26 cellular contexts compared by ENCODE assay signal in genomic region chr7:99628471-99629465, GRCh38. TPM values are rescaled to one million over a fixed set of nuclear protein-coding genes. Genes with fewer than 3 reads are reported as not detected.
DNase-seq lines count a peak whose midpoint lies in the region; FAIRE-seq and TF ChIP-seq lines count a peak whose summit lies in the region.
"Had no signal": no experiment of that assay in that cellular context is flagged by ENCODE, and none has a peak within 500 bp of the region (broad histone marks: within the 10 kb centered on the region; RNA-seq: fewer than 3 reads in every experiment).

No MANE protein-coding gene starts in this region.

- H3K27me3 ChIP-seq in HUES64 (ENCODE audit: insufficient read depth, low read length), result no peaks in the 10 kb centered on the region
- H3K27me3 ChIP-seq in H1 (replicated peaks in 1 of 4; ENCODE audit: control insufficient read depth in 3 of 4, extremely low read depth in 1 of 4, insufficient read depth in 3 of 4, low read length in 3 of 4), result no peaks in the 10 kb centered on the region
- H3K27me3 ChIP-seq: adrenal gland, breast epithelium, heart left ventricle had no signal

- 0 out of 4 replicates have a peak, but pooled peaks cover 0 to 4% of the 10 kb centered on the region in 2 experiments for H3K79me2 ChIP-seq in H1 (ENCODE audit: control insufficient read depth in 1 of 2, insufficient read depth in 2 of 2, low read length in 2 of 2)

- CTCF ChIA-PET in H1 (lab: Charles Lee; ENCODE audit: partially characterized antibody), result interaction anchor here (0.6 to 2.7 kb wide), 5 partner anchors 8 to 540 kb away, joined by 3 to 13 read pairs (median 4); partner anchors contain the start of gene ZSCAN25

- TF ChIP-seq RAD21 in H1 (IDR thresholded peaks at IDR 0.05 in 1 of 2, conservative IDR thresholded peaks at IDR 0.05 in 1 of 2; ENCODE audit: low read depth in 2 of 2, low read length in 2 of 2), result peak; percentile 40 to 53

- H3K27ac ChIP-seq in HUES64 (ENCODE audit: low read depth, low read length), result peak overlapping the region; percentile 42; the same call in 1 of the 2 replicates
- no peak overlapping the region for H3K27ac ChIP-seq in H1 (ENCODE audit: low read depth, low read length)
- H3K27ac ChIP-seq: A549, adrenal gland, breast epithelium, GM23248, heart left ventricle had no signal

- H3K4ac ChIP-seq in H1 (replicated peaks; ENCODE audit: insufficient read length, low read depth, low read length), result no peak overlapping the region

- H3K14ac ChIP-seq in H1 (ENCODE audit: insufficient read length), result no peak overlapping the region

- no peak overlapping the region for H3K4me3 Mint-ChIP-seq in progenitor cell of endocrine pancreas (ENCODE audit: low read depth)

- H3K27ac Mint-ChIP-seq in progenitor cell of endocrine pancreas, result peak overlapping the region; percentile 50

- 64% methylated on average over 14 of the region's 14 CpGs for WGBS in HUES64
- 65% methylated on average over 13 of the region's 14 CpGs; no CpG with 5 or more reads in 1 of the 2 experiments for WGBS in H1 (ENCODE audit: extremely low coverage in 1 of 2, insufficient coverage in 1 of 2, insufficient read length in 1 of 2, insufficient replicate concordance in 2 of 2, low coverage in 1 of 2, low lambda C conversion rate in 2 of 2, missing lambda C conversion rate in 1 of 2), 2 experiments

- H3K4me1 ChIP-seq in HUES64 (ENCODE audit: insufficient read depth, low read length) (peaks cover 25% of the 10 kb centered on the region), H1 (replicated peaks in 1 of 4; ENCODE audit: control insufficient read depth in 3 of 4, insufficient read depth in 4 of 4, low read length in 3 of 4) (peaks cover 10 to 26% (median 18%) of the 10 kb centered on the region in 4 experiments)
- H3K4me1 ChIP-seq: A549, adrenal gland, breast epithelium had no signal

- peaks cover 3% of the 10 kb centered on the region in 2 experiments for H4K20me1 ChIP-seq in H1 (replicated peaks in 1 of 2; ENCODE audit: control insufficient read depth in 1 of 2, insufficient read depth in 2 of 2, low read length in 2 of 2)

- H3K9me3 Mint-ChIP-seq in progenitor cell of endocrine pancreas (ENCODE audit: low read depth), result no peaks in the 10 kb centered on the region

- peak overlapping the region; percentile 74; the same call in 1 of the 2 replicates for H2BK5ac ChIP-seq in H1 (ENCODE audit: low read depth, low read length)

- H3K9ac ChIP-seq in HUES64 (ENCODE audit: low read depth, low read length) (no peak overlapping the region), H1 (replicated peaks in 1 of 4; ENCODE audit: extremely low read depth in 1 of 4, low read depth in 3 of 4, low read length in 3 of 4) (no peak overlapping the region)
- H3K9ac ChIP-seq: GM23248 had no signal

- H3K23ac ChIP-seq in H1 (ENCODE audit: insufficient read length), result no peak overlapping the region

- H3K4me1 Mint-ChIP-seq in progenitor cell of endocrine pancreas (ENCODE audit: low read depth), result no peaks in the 10 kb centered on the region

- TF ChIP-seq EP300 in H1 (IDR thresholded peaks at IDR 0.05; ENCODE audit: borderline replicate concordance in 1 of 2, low read depth in 2 of 2, low read length in 2 of 2), result no peak

- no peak overlapping the region for H4K5ac ChIP-seq in H1 (ENCODE audit: insufficient read length, low read depth, low read length)

- no peak overlapping the region for H2BK12ac ChIP-seq in H1 (ENCODE audit: low read depth, low read length)

- H3K23me2 ChIP-seq in H1 (ENCODE audit: low read depth, low read length), result no peaks in the 10 kb centered on the region

- POLR2A ChIA-PET in H1 (lab: Charles Lee; ENCODE audit: partially characterized antibody), result interaction anchor here (0.7 to 3.8 kb wide), 5 partner anchors 8 to 280 kb away, joined by 3 to 15 read pairs (median 3); partner anchors contain the start of gene ZSCAN25

- no peak overlapping the region for H2AK5ac ChIP-seq in H1 (ENCODE audit: low read depth, low read length)

- H2AFZ ChIP-seq in H1 (ENCODE audit: low read length), result no peak overlapping the region
- H2AFZ ChIP-seq: GM23248 had no signal

- FAIRE-seq in H1 (lab: Jason Lieb, UNC), result no peak
- FAIRE-seq: A549, islet of Langerhans, K562 had no signal

- H4K8ac ChIP-seq in H1 (ENCODE audit: extremely low read depth, insufficient read depth, low read length), result no peak overlapping the region; the same call in 1 of the 2 replicates

- peak overlapping the region; percentile 47 to 48; a peak in 3 of 4 replicates for H3K4me2 ChIP-seq in H1 (ENCODE audit: insufficient read depth in 1 of 2, low read depth in 2 of 2, low read length in 2 of 2)
- H3K4me2 ChIP-seq: A549, smooth muscle cell had no signal

- no peak overlapping the region; the same call in 1 of the 2 replicates for H3K18ac ChIP-seq in H1 (ENCODE audit: extremely low read depth, low read length)

- peak; percentile 47 for DNase-seq in activated CD8-positive, alpha-beta memory T cell treated with anti-CD3 and anti-CD28 coated beads for 24 hours
- DNase-seq in activated CD8-positive, alpha-beta memory T cell treated with anti-CD3 and anti-CD28 coated beads, Interleukin-2, amount 50 U/mL, for 4 hours, result no peak
- DNase-seq in H1 (ENCODE audit: low read depth in 1 of 2, low spot score in 2 of 2), result peak in 1 of 2 experiments; percentile 52
- DNase-seq in progenitor cell of endocrine pancreas (ENCODE audit: low spot score, unreplicated experiment), result no peak
- DNase-seq in H4 (ENCODE audit: low spot score), result no peak
- DNase-seq in DMS114 treated with DMSO at 0.1 percent for 48 hours (lab: John Stamatoyannopoulos, UW; ENCODE audit: unreplicated experiment), result no peak
- no peak for DNase-seq in SHP77 (lab: John Stamatoyannopoulos, UW)
- DNase-seq: activated CD4-positive, CD25-positive, alpha-beta regulatory T cell treated with anti-CD3 and anti-CD28 coated beads, Interleukin-2, amount 50 U/mL, for 72 hours; adrenal gland; cortex of kidney; GM23248; heart left ventricle; MM.1S; mucosa of descending colon; NCI-H146; NCI-H524 treated with DMSO at 0.1 percent for 48 hours; stimulated activated CD4-positive, alpha-beta T cell treated with anti-CD3 and anti-CD28 coated beads, Interleukin-4, amount 100 ng/mL, for 1 hour had no signal

- H3K27me3 Mint-ChIP-seq in progenitor cell of endocrine pancreas, result no peaks in the 10 kb centered on the region

- H3K9me3 ChIP-seq in HUES64 (ENCODE audit: insufficient read depth, low read depth, low read length), result no peaks in the 10 kb centered on the region
- no peaks in the 10 kb centered on the region for H3K9me3 ChIP-seq in H1 (ENCODE audit: insufficient read depth in 2 of 2, low read depth in 1 of 2, low read length in 1 of 2)
- H3K9me3 ChIP-seq: A549, adrenal gland, breast epithelium, heart left ventricle, mucosa of descending colon had no signal

- H4K91ac ChIP-seq in H1 (replicated peaks; ENCODE audit: insufficient read length, low read length), result no peak overlapping the region

- peak; percentile 6 to 45 (median 35) for TF ChIP-seq CTCF in H1 (IDR thresholded peaks at IDR 0.05; ENCODE audit: control extremely low read depth in 1 of 3, insufficient read depth in 1 of 3, low read depth in 1 of 3, low read length in 3 of 3)
- TF ChIP-seq CTCF in progenitor cell of endocrine pancreas (IDR thresholded peaks at IDR 0.05; ENCODE audit: unreplicated experiment), result no peak

- H3K36me3 ChIP-seq in HUES64 (ENCODE audit: insufficient read depth, low read length) (peaks cover 85% of the 10 kb centered on the region), H1 (ENCODE audit: control insufficient read depth in 2 of 4, insufficient read depth in 4 of 4, low read length in 3 of 4) (peaks cover 24 to 69% (median 42%) of the 10 kb centered on the region in 4 experiments)

- no peak overlapping the region for H3K4me3 ChIP-seq in HUES64 (ENCODE audit: low read length)
- H3K4me3 ChIP-seq in H1 (ENCODE audit: extremely low read depth in 1 of 4, insufficient read depth in 2 of 4, low read depth in 3 of 4, low read length in 4 of 4), result peak overlapping the region in 1 of 4 experiments; percentile 5; a peak in 1 of 8 replicates
- H3K4me3 ChIP-seq: A549, adrenal gland, breast epithelium, GM23248, heart left ventricle, K562, mucosa of descending colon, smooth muscle cell had no signal

- peaks cover 4% of the 10 kb centered on the region for H3K79me1 ChIP-seq in H1 (ENCODE audit: low read depth, low read length)

- no peak overlapping the region; the same call in 1 of the 2 replicates for H2BK15ac ChIP-seq in H1 (ENCODE audit: low read length)

- no peak overlapping the region for H2BK120ac ChIP-seq in H1 (replicated peaks; ENCODE audit: low read depth, low read length)

- H3K56ac ChIP-seq in H1 (replicated peaks; ENCODE audit: insufficient read length, low read depth, low read length), result no peak overlapping the region

- no peak overlapping the region for H2BK20ac ChIP-seq in H1 (ENCODE audit: low read length)

- H3K36me3 Mint-ChIP-seq in progenitor cell of endocrine pancreas (ENCODE audit: insufficient read depth), result peaks cover 41% of the 10 kb centered on the region

- TF ChIP-seq POLR2A in H1 (IDR thresholded peaks at IDR 0.05; ENCODE audit: control extremely low read depth in 1 of 2, low read depth in 2 of 2, low read length in 2 of 2), result no peak

RNA-seq across cellular contexts. Expression of gene ZSCAN25, which starts 12.0 kb away (rescaled TPM):
- 8.9 TPM for polyA plus RNA-seq in HUES64 (2013, experiment 1 of 2)
- 9.2 TPM for polyA plus RNA-seq in HUES64 (2013, experiment 2 of 2)
- total RNA-seq in H1 (2021; fragmentation: NEBNext Ultra II Directional; extraction: Animal tissue kit (Norgen Biotek cat#: 25700)), result 16.5 and 18.6 TPM in 2 replicates
- polyA plus RNA-seq in H1 (2011; rRNA removed), result 10.1 and 12.1 TPM in 2 replicates
- 13.1 TPM for polyA plus RNA-seq in H1 (2011; cell fraction: cytosol; rRNA removed)
- polyA plus RNA-seq in H1 (2011; cell fraction: nucleus; rRNA removed), result 19.5 TPM
- polyA plus RNA-seq in H1 (2012, experiment 1 of 2), result 8.7 to 10.8 TPM (median 9.4 TPM) in 4 replicates
- 6.7 TPM for polyA plus RNA-seq in H1 (2012, experiment 2 of 2)
- polyA plus RNA-seq in H1 (2013, experiment 1 of 2), result 5.7 TPM
- 5.6 TPM for polyA plus RNA-seq in H1 (2013, experiment 2 of 2)
- polyA minus RNA-seq in H1 (2011; rRNA and poly(A)+ RNA removed), result 21.8 and 23.8 TPM in 2 replicates
- 9.4 TPM for polyA minus RNA-seq in H1 (2011; cell fraction: cytosol; rRNA and poly(A)+ RNA removed)
- polyA minus RNA-seq in H1 (2011; cell fraction: nucleus; rRNA and poly(A)+ RNA removed), result 28.4 TPM
- 26.4 and 27.9 TPM in 2 replicates for total RNA-seq in progenitor cell of endocrine pancreas
- total RNA-seq in H4 (2014; rRNA removed; shearing (Covaris generic)), result 6.9 and 14.2 TPM in 2 replicates

RNA-seq across cellular contexts. Expression of gene TMEM225B, which starts 30.7 kb away (rescaled TPM):
- polyA plus RNA-seq in HUES64 (2013, experiment 1 of 2), result not detected
- 0.32 TPM for polyA plus RNA-seq in HUES64 (2013, experiment 2 of 2)
- total RNA-seq in H1 (2021; fragmentation: NEBNext Ultra II Directional; extraction: Animal tissue kit (Norgen Biotek cat#: 25700)), result not detected in 2 replicates
- polyA plus RNA-seq in H1 (2011; rRNA removed), result 0.63 and 0.68 TPM in 2 replicates
- polyA plus RNA-seq in H1 (2011; cell fraction: cytosol; rRNA removed), result 0.50 TPM
- polyA plus RNA-seq in H1 (2011; cell fraction: nucleus; rRNA removed), result 1.7 TPM
- polyA plus RNA-seq in H1 (2012, experiment 1 of 2), result 0.25 to 0.68 TPM (median 0.36 TPM) in 4 replicates
- polyA plus RNA-seq in H1 (2012, experiment 2 of 2), result 0.41 TPM
- 0.08 TPM for polyA plus RNA-seq in H1 (2013, experiment 1 of 2)
- polyA plus RNA-seq in H1 (2013, experiment 2 of 2), result 0.33 TPM
- not detected in 2 replicates for polyA minus RNA-seq in H1 (2011; rRNA and poly(A)+ RNA removed)
- not detected for polyA minus RNA-seq in H1 (2011; cell fraction: cytosol; rRNA and poly(A)+ RNA removed)
- polyA minus RNA-seq in H1 (2011; cell fraction: nucleus; rRNA and poly(A)+ RNA removed), result 1.00 TPM
- 0.91 and 1.4 TPM in 2 replicates for total RNA-seq in progenitor cell of endocrine pancreas
- 0.19 and 1.6 TPM in 2 replicates for total RNA-seq in H4 (2014; rRNA removed; shearing (Covaris generic))
- total RNA-seq: G401, GM23248, pulmonary artery endothelial cell had no signal

RNA-seq across cellular contexts. Expression of gene CYP3A5, which starts 51.0 kb away (rescaled TPM):
- 0.25 TPM for polyA plus RNA-seq in HUES64 (2013, experiment 1 of 2)
- not detected for polyA plus RNA-seq in HUES64 (2013, experiment 2 of 2)
- not detected in 2 replicates for total RNA-seq in H1 (2021; fragmentation: NEBNext Ultra II Directional; extraction: Animal tissue kit (Norgen Biotek cat#: 25700))
- polyA plus RNA-seq in H1 (2011; rRNA removed), result 0.06 TPM in 1 of 2 replicates, not detected in the other
- polyA plus RNA-seq in H1 (2011; cell fraction: cytosol; rRNA removed), result 0.04 TPM
- 0.16 TPM for polyA plus RNA-seq in H1 (2011; cell fraction: nucleus; rRNA removed)
- polyA plus RNA-seq in H1 (2012, experiment 1 of 2), result 0.28 to 0.90 TPM (median 0.47 TPM) in 4 replicates
- polyA plus RNA-seq in H1 (2012, experiment 2 of 2), result not detected
- polyA plus RNA-seq in H1 (2013, experiment 1 of 2), result 0.06 TPM
- 0.06 TPM for polyA plus RNA-seq in H1 (2013, experiment 2 of 2)
- 0.22 TPM in 1 of 2 replicates, not detected in the other for polyA minus RNA-seq in H1 (2011; rRNA and poly(A)+ RNA removed)
- not detected for polyA minus RNA-seq in H1 (2011; cell fraction: cytosol; rRNA and poly(A)+ RNA removed)
- polyA minus RNA-seq in H1 (2011; cell fraction: nucleus; rRNA and poly(A)+ RNA removed), result 0.60 TPM
- total RNA-seq in progenitor cell of endocrine pancreas, result 4.2 and 4.6 TPM in 2 replicates
- not detected in 2 replicates for total RNA-seq in H4 (2014; rRNA removed; shearing (Covaris generic))
- total RNA-seq: G401, GM23248, pulmonary artery endothelial cell, smooth muscle cell had no signal
- polyA plus RNA-seq: BJ had no signal
